18 cellular contexts compared by ENCODE assay signal in genomic region chr9:137163805-137164204, GRCh38. TPM values are rescaled to one million over a fixed set of nuclear protein-coding genes. Genes with fewer than 3 reads are reported as not detected.
DNase-seq lines count a peak whose midpoint lies in the region; ATAC-seq, FAIRE-seq and TF ChIP-seq lines count a peak whose summit lies in the region.
"Had no signal": no experiment of that assay in that cellular context is flagged by ENCODE, and none has a peak within 500 bp of the region (broad histone marks: within the 10 kb centered on the region; RNA-seq: fewer than 3 reads in every experiment).

No MANE protein-coding gene starts in this region.

- no peak overlapping the region for H2BK120ac ChIP-seq in IMR-90 (ENCODE audit: low read depth, low read length)
- H2BK120ac ChIP-seq in H1 (replicated peaks; ENCODE audit: low read depth, low read length), result no peak overlapping the region

- H3K18ac ChIP-seq in IMR-90 (ENCODE audit: low read depth, low read length), result no peak overlapping the region
- H3K18ac ChIP-seq in H1 (ENCODE audit: extremely low read depth, low read length), result no peak overlapping the region

- H3K4me1 Mint-ChIP-seq in activated naive CD4-positive, alpha-beta T cell treated with anti-CD3 and anti-CD28 coated beads, Interleukin-2, amount 50 U/mL, for 24 hours, result peaks cover 12% of the 10 kb centered on the region
- peaks cover 7% of the 10 kb centered on the region for H3K4me1 Mint-ChIP-seq in activated naive CD4-positive, alpha-beta T cell treated with anti-CD3 and anti-CD28 coated beads, Interleukin-2, amount 10 ng/mL, durations not matched to agents 7 days and 5 days
- peaks cover 7% of the 10 kb centered on the region for H3K4me1 Mint-ChIP-seq in stimulated activated effector memory CD8-positive, alpha-beta T cell treated with anti-CD3 and anti-CD28 coated beads, Interleukin-12 subunit alpha, Interleukin-12 subunit beta, amount 100 ng/mL, for 72 hours

- no peak overlapping the region for H3K4me2 ChIP-seq in IMR-90 (ENCODE audit: low read depth, low read length)
- peak overlapping the region; percentile 84 to 90; a peak in 3 of 4 replicates for H3K4me2 ChIP-seq in H1 (ENCODE audit: insufficient read depth in 1 of 2, low read depth in 2 of 2, low read length in 2 of 2)
- H3K4me2 ChIP-seq: KMS-11 had no signal

- no peak for ATAC-seq in IMR-90 (ENCODE audit: low read depth)
- ATAC-seq in stimulated activated effector memory CD8-positive, alpha-beta T cell treated with anti-CD3 and anti-CD28 coated beads, Interleukin-12 subunit alpha, Interleukin-12 subunit beta, amount 100 ng/mL, for 72 hours, result no peak
- ATAC-seq: GM12878 had no signal

- H4K20me1 ChIP-seq in IMR-90 (ENCODE audit: insufficient read depth, low read length) (no peaks in the 10 kb centered on the region), H1 (replicated peaks in 1 of 2; ENCODE audit: control insufficient read depth in 1 of 2, insufficient read depth in 2 of 2, low read length in 2 of 2) (peaks cover 0 to 15% of the 10 kb centered on the region in 2 experiments)

- H3K14ac ChIP-seq in IMR-90 (replicated peaks; ENCODE audit: low read depth, low read length) (no peak overlapping the region), H1 (ENCODE audit: insufficient read length) (no peak overlapping the region)

- no peak for DNase-seq in activated naive CD4-positive, alpha-beta T cell treated with anti-CD3 and anti-CD28 coated beads, Interleukin-2, amount 10 ng/mL, durations not matched to agents 7 days and 5 days
- DNase-seq in IMR-90, result no peak
- no peak for DNase-seq in H1 (ENCODE audit: low read depth in 1 of 2, low spot score in 2 of 2)
- no peak for DNase-seq in stimulated activated effector memory CD8-positive, alpha-beta T cell treated with anti-CD3 and anti-CD28 coated beads, Interleukin-12 subunit alpha, Interleukin-12 subunit beta, amount 100 ng/mL, for 72 hours (ENCODE audit: low spot score in 2 of 2)
- DNase-seq in stimulated activated CD4-positive, alpha-beta T cell treated with anti-CD3 and anti-CD28 coated beads, Interleukin-1b, Interleukin-23, amount 100 ng/mL, for 48 hours, result no peak
- no peak for DNase-seq in DMS 273 treated with DMSO at 0.1 percent for 48 hours (lab: John Stamatoyannopoulos, UW)
- no peak for DNase-seq in stimulated activated CD4-positive, alpha-beta T cell treated with anti-CD3 and anti-CD28 coated beads, Interleukin-12 subunit alpha, Interleukin-12 subunit beta, amount 100 ng/mL, for 4 hours
- DNase-seq: 8988T; BE2C; CD4-positive, CD25-positive, alpha-beta regulatory T cell; NCI-H187; NCI-H524 had no signal

- FAIRE-seq in H1 (lab: Jason Lieb, UNC), result no peak
- FAIRE-seq: GM12878 had no signal

- TF ChIP-seq CTCF in IMR-90 (conservative IDR thresholded peaks at IDR 0.05; ENCODE audit: low read depth, low read length), result no peak
- no peak for TF ChIP-seq CTCF in H1 (IDR thresholded peaks at IDR 0.05; ENCODE audit: control extremely low read depth in 1 of 3, insufficient read depth in 1 of 3, low read depth in 1 of 3, low read length in 3 of 3)

- no peak for TF ChIP-seq RAD21 in IMR-90 (IDR thresholded peaks at IDR 0.05; ENCODE audit: low read length)
- no peak for TF ChIP-seq RAD21 in H1 (IDR thresholded peaks at IDR 0.05 in 1 of 2, conservative IDR thresholded peaks at IDR 0.05 in 1 of 2; ENCODE audit: low read depth in 2 of 2, low read length in 2 of 2)

- in situ Hi-C loops in IMR-90 (cut with MboI; ENCODE audit: low sequenced_read_pairs), result no loop called here

- no peak overlapping the region for H3K4me3 ChIP-seq in IMR-90 (ENCODE audit: insufficient read depth, low read depth, low read length)
- peak overlapping the region in 1 of 4 experiments; percentile 61; a peak in 1 of 8 replicates for H3K4me3 ChIP-seq in H1 (ENCODE audit: extremely low read depth in 1 of 4, insufficient read depth in 2 of 4, low read depth in 3 of 4, low read length in 4 of 4)
- H3K4me3 ChIP-seq: GM12878, HAP-1 had no signal

- H3K23ac ChIP-seq in IMR-90 (ENCODE audit: low read depth, low read length), result no peak overlapping the region
- H3K23ac ChIP-seq in H1 (ENCODE audit: insufficient read length), result no peak overlapping the region

- H3K9ac ChIP-seq in IMR-90 (ENCODE audit: low read depth, low read length), result no peak overlapping the region
- no peak overlapping the region for H3K9ac ChIP-seq in H1 (replicated peaks in 1 of 4; ENCODE audit: extremely low read depth in 1 of 4, low read depth in 3 of 4, low read length in 3 of 4)
- H3K9ac ChIP-seq: KMS-11 had no signal

- H2BK5ac ChIP-seq in IMR-90 (ENCODE audit: low read depth, low read length, poor library complexity, severe bottlenecking) (no peak overlapping the region), H1 (ENCODE audit: low read depth, low read length) (no peak overlapping the region; the same call in 1 of the 2 replicates)

- H2AK5ac ChIP-seq in IMR-90 (ENCODE audit: low read depth, low read length) (no peak overlapping the region), H1 (ENCODE audit: low read depth, low read length) (no peak overlapping the region)

- no peaks in the 10 kb centered on the region for H3K9me1 ChIP-seq in IMR-90 (ENCODE audit: insufficient read depth, low read length)

- no peaks in the 10 kb centered on the region for H3K36me3 Mint-ChIP-seq in activated naive CD4-positive, alpha-beta T cell treated with anti-CD3 and anti-CD28 coated beads, Interleukin-2, amount 50 U/mL, for 24 hours
- H3K36me3 Mint-ChIP-seq in activated naive CD4-positive, alpha-beta T cell treated with anti-CD3 and anti-CD28 coated beads, Interleukin-2, amount 10 ng/mL, durations not matched to agents 7 days and 5 days, result no peaks in the 10 kb centered on the region
- H3K36me3 Mint-ChIP-seq in stimulated activated effector memory CD8-positive, alpha-beta T cell treated with anti-CD3 and anti-CD28 coated beads, Interleukin-12 subunit alpha, Interleukin-12 subunit beta, amount 100 ng/mL, for 72 hours, result no peaks in the 10 kb centered on the region
- H3K36me3 Mint-ChIP-seq: CD4-positive, CD25-positive, alpha-beta regulatory T cell had no signal

- peaks cover 11% of the 10 kb centered on the region; the same call in 1 of the 2 replicates for H3K23me2 ChIP-seq in H1 (ENCODE audit: low read depth, low read length)

- peaks cover 32% of the 10 kb centered on the region for H3K27me3 Mint-ChIP-seq in activated naive CD4-positive, alpha-beta T cell treated with anti-CD3 and anti-CD28 coated beads, Interleukin-2, amount 50 U/mL, for 24 hours
- H3K27me3 Mint-ChIP-seq in activated naive CD4-positive, alpha-beta T cell treated with anti-CD3 and anti-CD28 coated beads, Interleukin-2, amount 10 ng/mL, durations not matched to agents 7 days and 5 days, result peaks cover 97% of the 10 kb centered on the region

- H3K36me3 ChIP-seq in IMR-90 (ENCODE audit: control insufficient read depth, insufficient read depth, low read length) (no peaks in the 10 kb centered on the region), H1 (ENCODE audit: control insufficient read depth in 2 of 4, insufficient read depth in 4 of 4, low read length in 3 of 4) (no peaks in the 10 kb centered on the region; a peak in 1 of 8 replicates)
- H3K36me3 ChIP-seq: BE2C, HAP-1 had no signal

- H3K79me1 ChIP-seq in IMR-90 (ENCODE audit: low read depth in 1 of 2, low read length in 2 of 2), result no peaks in the 10 kb centered on the region
- no peaks in the 10 kb centered on the region; the same call in 1 of the 2 replicates for H3K79me1 ChIP-seq in H1 (ENCODE audit: low read depth, low read length)

- no peaks in the 10 kb centered on the region for H3K9me3 Mint-ChIP-seq in activated naive CD4-positive, alpha-beta T cell treated with anti-CD3 and anti-CD28 coated beads, Interleukin-2, amount 50 U/mL, for 24 hours
- no peaks in the 10 kb centered on the region for H3K9me3 Mint-ChIP-seq in activated naive CD4-positive, alpha-beta T cell treated with anti-CD3 and anti-CD28 coated beads, Interleukin-2, amount 10 ng/mL, durations not matched to agents 7 days and 5 days
- no peaks in the 10 kb centered on the region for H3K9me3 Mint-ChIP-seq in stimulated activated effector memory CD8-positive, alpha-beta T cell treated with anti-CD3 and anti-CD28 coated beads, Interleukin-12 subunit alpha, Interleukin-12 subunit beta, amount 100 ng/mL, for 72 hours

- H3K27ac Mint-ChIP-seq in activated naive CD4-positive, alpha-beta T cell treated with anti-CD3 and anti-CD28 coated beads, Interleukin-2, amount 50 U/mL, for 24 hours, result no peak overlapping the region
- H3K27ac Mint-ChIP-seq in activated naive CD4-positive, alpha-beta T cell treated with anti-CD3 and anti-CD28 coated beads, Interleukin-2, amount 10 ng/mL, durations not matched to agents 7 days and 5 days, result no peak overlapping the region
- H3K27ac Mint-ChIP-seq in stimulated activated effector memory CD8-positive, alpha-beta T cell treated with anti-CD3 and anti-CD28 coated beads, Interleukin-12 subunit alpha, Interleukin-12 subunit beta, amount 100 ng/mL, for 72 hours, result no peak overlapping the region

- intact Hi-C loops in IMR-90 (cut with micrococcal nuclease), result no loop called here

- H2AFZ ChIP-seq in IMR-90 (replicated peaks; ENCODE audit: low read length, poor library complexity) (peak overlapping the region; percentile 21), H1 (ENCODE audit: low read length) (no peak overlapping the region)

- TF ChIP-seq EP300 in H1 (IDR thresholded peaks at IDR 0.05; ENCODE audit: borderline replicate concordance in 1 of 2, low read depth in 2 of 2, low read length in 2 of 2), result no peak

- H4K8ac ChIP-seq in IMR-90 (ENCODE audit: low read depth in 2 of 2, low read length in 2 of 2) (no peak overlapping the region), H1 (ENCODE audit: extremely low read depth, insufficient read depth, low read length) (0 out of 2 replicates have a peak overlapping the region, but pooled peaks have one; percentile 57)

- H2BK20ac ChIP-seq in IMR-90 (ENCODE audit: low read depth, low read length), result no peak overlapping the region
- H2BK20ac ChIP-seq in H1 (ENCODE audit: low read length), result no peak overlapping the region

- POLR2A ChIA-PET in IMR-90 (lab: Charles Lee; ENCODE audit: unreplicated experiment) (no interaction called here), H1 (lab: Charles Lee; ENCODE audit: partially characterized antibody) (interaction anchor here (0.9 to 2.9 kb wide), 5 partner anchors 11 to 77 kb away, joined by 3 to 15 read pairs (median 7); partner anchors contain the start of gene TUBB4B)

- no peaks in the 10 kb centered on the region for H3K9me3 ChIP-seq in IMR-90 (ENCODE audit: control insufficient read depth, insufficient read depth, low read length)
- no peaks in the 10 kb centered on the region for H3K9me3 ChIP-seq in H1 (ENCODE audit: insufficient read depth in 2 of 2, low read depth in 1 of 2, low read length in 1 of 2)
- H3K9me3 ChIP-seq: BE2C, HAP-1 had no signal

- no peak overlapping the region for H4K91ac ChIP-seq in IMR-90 (ENCODE audit: insufficient read depth, low read depth, low read length)
- peak overlapping the region; percentile 30 for H4K91ac ChIP-seq in H1 (replicated peaks; ENCODE audit: insufficient read length, low read length)

- peak overlapping the region; percentile 19 for H3K4me3 Mint-ChIP-seq in activated naive CD4-positive, alpha-beta T cell treated with anti-CD3 and anti-CD28 coated beads, Interleukin-2, amount 50 U/mL, for 24 hours
- H3K4me3 Mint-ChIP-seq in activated naive CD4-positive, alpha-beta T cell treated with anti-CD3 and anti-CD28 coated beads, Interleukin-2, amount 10 ng/mL, durations not matched to agents 7 days and 5 days, result no peak overlapping the region
- H3K4me3 Mint-ChIP-seq in stimulated activated effector memory CD8-positive, alpha-beta T cell treated with anti-CD3 and anti-CD28 coated beads, Interleukin-12 subunit alpha, Interleukin-12 subunit beta, amount 100 ng/mL, for 72 hours, result peak overlapping the region; percentile 32

- H3K79me2 ChIP-seq in H1 (ENCODE audit: control insufficient read depth in 1 of 2, insufficient read depth in 2 of 2, low read length in 2 of 2), result no peaks in the 10 kb centered on the region

- TF ChIP-seq POLR2A in IMR-90 (IDR thresholded peaks at IDR 0.05; ENCODE audit: low read depth, low read length) (no peak), H1 (IDR thresholded peaks at IDR 0.05; ENCODE audit: control extremely low read depth in 1 of 2, low read depth in 2 of 2, low read length in 2 of 2) (no peak)

- BruUV-seq in IMR-90 (replicated peaks; lab: Mats Ljungman, UMichigan), result no TSS peak

- H2BK12ac ChIP-seq in H1 (ENCODE audit: low read depth, low read length), result 0 out of 2 replicates have a peak overlapping the region, but pooled peaks have one; percentile 9

- H3K4ac ChIP-seq in IMR-90 (ENCODE audit: low read depth, low read length) (no peak overlapping the region), H1 (replicated peaks; ENCODE audit: insufficient read length, low read depth, low read length) (no peak overlapping the region)

- H2AK9ac ChIP-seq in IMR-90 (replicated peaks; ENCODE audit: low read depth, low read length, poor library complexity), result peak overlapping the region; percentile 42

- H3K4me1 ChIP-seq in IMR-90 (ENCODE audit: control insufficient read depth, insufficient read depth, low read length) (peaks cover 2% of the 10 kb centered on the region; the same call in 1 of the 2 replicates), H1 (replicated peaks in 1 of 4; ENCODE audit: control insufficient read depth in 3 of 4, insufficient read depth in 4 of 4, low read length in 3 of 4) (peaks cover 0 to 14% (median 9%) of the 10 kb centered on the region in 4 experiments; a peak in 6 of 7 replicates)
- H3K4me1 ChIP-seq: BE2C, HAP-1 had no signal

- CTCF ChIA-PET in activated naive CD4-positive, alpha-beta T cell treated with anti-CD3 and anti-CD28 coated beads, Interleukin-2, amount 10 ng/mL, durations not matched to agents 7 days and 5 days (lab: Charles Lee), result interaction anchor here (1.3 to 1.4 kb wide), 2 partner anchors 12 to 73 kb away, joined by 4 to 8 read pairs; no protein-coding TSS in a partner anchor
- CTCF ChIA-PET in IMR-90 (lab: Yijun Ruan, JAX) (no interaction called here), H1 (lab: Charles Lee; ENCODE audit: partially characterized antibody) (interaction anchor here (0.9 to 4.0 kb wide), 8 partner anchors 12 to 392 kb away, joined by 3 to 16 read pairs (median 6); partner anchors contain the start of gene CYSRT1)

- H3K27ac ChIP-seq in IMR-90 (ENCODE audit: insufficient read depth, low read length) (no peak overlapping the region), H1 (ENCODE audit: low read depth, low read length) (no peak overlapping the region)
- H3K27ac ChIP-seq: KMS-11, SK-N-MC had no signal

- H3K27me3 ChIP-seq in IMR-90 (ENCODE audit: control insufficient read depth, insufficient read depth, low read length) (peaks cover 89% of the 10 kb centered on the region), H1 (replicated peaks in 1 of 4; ENCODE audit: control insufficient read depth in 3 of 4, extremely low read depth in 1 of 4, insufficient read depth in 3 of 4, low read length in 3 of 4) (peaks cover 61 to 98% (median 90%) of the 10 kb centered on the region in 4 experiments)

- dilution Hi-C loops in IMR-90 (cut with HindIII; ENCODE audit: low sequenced_read_pairs, unreplicated experiment), result no loop called here

- no peak overlapping the region for H3K56ac ChIP-seq in IMR-90 (ENCODE audit: extremely low read depth, insufficient read depth, low read length)
- no peak overlapping the region for H3K56ac ChIP-seq in H1 (replicated peaks; ENCODE audit: insufficient read length, low read depth, low read length)

- no peak overlapping the region for H4K5ac ChIP-seq in IMR-90 (ENCODE audit: low read depth, low read length)
- H4K5ac ChIP-seq in H1 (ENCODE audit: insufficient read length, low read depth, low read length), result no peak overlapping the region

- H2BK15ac ChIP-seq in IMR-90 (ENCODE audit: low read depth, low read length) (no peak overlapping the region), H1 (ENCODE audit: low read length) (no peak overlapping the region)

- 62% methylated on average over 6 of the region's 22 CpGs; no CpG with 5 or more reads in 1 of the 2 experiments for WGBS in IMR-90 (ENCODE audit: extremely low coverage in 2 of 2, insufficient read length in 1 of 2), 2 experiments
- 94% methylated on average over 18 of the region's 22 CpGs; no CpG with 5 or more reads in 1 of the 2 experiments for WGBS in H1 (ENCODE audit: extremely low coverage in 1 of 2, insufficient coverage in 1 of 2, insufficient read length in 1 of 2, insufficient replicate concordance in 2 of 2, low coverage in 1 of 2, low lambda C conversion rate in 2 of 2, missing lambda C conversion rate in 1 of 2), 2 experiments

RNA-seq across cellular contexts. Expression of gene LRRC26, which starts 6.0 kb away (rescaled TPM):
- total RNA-seq in IMR-90 (2012; rRNA removed), result not detected in 2 replicates
- polyA plus RNA-seq in IMR-90 (2012; rRNA removed), result not detected in 2 replicates
- polyA plus RNA-seq in IMR-90 (2012; cell fraction: cytosol; rRNA removed), result not detected in 2 replicates
- not detected in 2 replicates for polyA plus RNA-seq in IMR-90 (2012; cell fraction: nucleus; rRNA removed; ENCODE audit: low replicate concordance)
- 0.34 and 0.36 TPM in 2 replicates for total RNA-seq in H1 (2021; fragmentation: NEBNext Ultra II Directional; extraction: Animal tissue kit (Norgen Biotek cat#: 25700))
- polyA plus RNA-seq in H1 (2011; rRNA removed), result 0.85 and 1.0 TPM in 2 replicates
- 0.25 TPM for polyA plus RNA-seq in H1 (2011; cell fraction: cytosol; rRNA removed)
- polyA plus RNA-seq in H1 (2011; cell fraction: nucleus; rRNA removed), result 0.60 TPM
- 0.75 to 1.2 TPM (median 0.90 TPM) in 3 of 4 replicates, not detected in the other for polyA plus RNA-seq in H1 (2012, experiment 1 of 2)
- 0.18 TPM for polyA plus RNA-seq in H1 (2012, experiment 2 of 2)
- 1.1 TPM for polyA plus RNA-seq in H1 (2013, experiment 1 of 2)
- 0.74 TPM for polyA plus RNA-seq in H1 (2013, experiment 2 of 2)
- polyA minus RNA-seq in H1 (2011; rRNA and poly(A)+ RNA removed), result not detected in 2 replicates
- not detected for polyA minus RNA-seq in H1 (2011; cell fraction: cytosol; rRNA and poly(A)+ RNA removed)
- polyA minus RNA-seq in H1 (2011; cell fraction: nucleus; rRNA and poly(A)+ RNA removed), result 0.90 TPM
- total RNA-seq: CD4-positive, CD25-positive, alpha-beta regulatory T cell; RPMI7951 had no signal
- polyA plus RNA-seq: CD4-positive, CD25-positive, alpha-beta regulatory T cell had no signal

RNA-seq across cellular contexts. Expression of gene TMEM210, which starts 8.1 kb away (rescaled TPM):
- total RNA-seq in IMR-90 (2012; rRNA removed), result not detected in 2 replicates
- polyA plus RNA-seq in IMR-90 (2012; rRNA removed), result not detected in 2 replicates
- not detected in 2 replicates for polyA plus RNA-seq in IMR-90 (2012; cell fraction: cytosol; rRNA removed)
- not detected in 2 replicates for polyA plus RNA-seq in IMR-90 (2012; cell fraction: nucleus; rRNA removed; ENCODE audit: low replicate concordance)
- total RNA-seq in H1 (2021; fragmentation: NEBNext Ultra II Directional; extraction: Animal tissue kit (Norgen Biotek cat#: 25700)), result not detected in 2 replicates
- not detected in 2 replicates for polyA plus RNA-seq in H1 (2011; rRNA removed)
- polyA plus RNA-seq in H1 (2011; cell fraction: cytosol; rRNA removed), result not detected
- polyA plus RNA-seq in H1 (2011; cell fraction: nucleus; rRNA removed), result not detected
- polyA plus RNA-seq in H1 (2012, experiment 1 of 2), result not detected in 4 replicates
- not detected for polyA plus RNA-seq in H1 (2012, experiment 2 of 2)
- polyA plus RNA-seq in H1 (2013, experiment 1 of 2), result not detected
- not detected for polyA plus RNA-seq in H1 (2013, experiment 2 of 2)
- polyA minus RNA-seq in H1 (2011; rRNA and poly(A)+ RNA removed), result not detected in 2 replicates
- not detected for polyA minus RNA-seq in H1 (2011; cell fraction: cytosol; rRNA and poly(A)+ RNA removed)
- polyA minus RNA-seq in H1 (2011; cell fraction: nucleus; rRNA and poly(A)+ RNA removed), result not detected
- total RNA-seq: CD4-positive, CD25-positive, alpha-beta regulatory T cell; GM12878; RPMI7951 had no signal
- polyA plus RNA-seq: CD4-positive, CD25-positive, alpha-beta regulatory T cell; GM12878 had no signal

RNA-seq across cellular contexts. Expression of gene ANAPC2, which starts 24.6 kb away (rescaled TPM):
- 9.3 and 9.4 TPM in 2 replicates for total RNA-seq in IMR-90 (2012; rRNA removed)
- 29.5 and 34.3 TPM in 2 replicates for polyA plus RNA-seq in IMR-90 (2012; rRNA removed)
- 18.0 and 23.4 TPM in 2 replicates for polyA plus RNA-seq in IMR-90 (2012; cell fraction: cytosol; rRNA removed)
- 171 and 370 TPM in 2 replicates for polyA plus RNA-seq in IMR-90 (2012; cell fraction: nucleus; rRNA removed; ENCODE audit: low replicate concordance)
- 37.7 and 41.9 TPM in 2 replicates for total RNA-seq in H1 (2021; fragmentation: NEBNext Ultra II Directional; extraction: Animal tissue kit (Norgen Biotek cat#: 25700))
- 30.2 and 44.3 TPM in 2 replicates for polyA plus RNA-seq in H1 (2011; rRNA removed)
- 31.6 TPM for polyA plus RNA-seq in H1 (2011; cell fraction: cytosol; rRNA removed)
- 198 TPM for polyA plus RNA-seq in H1 (2011; cell fraction: nucleus; rRNA removed)
- 20.7 to 43.2 TPM (median 38.1 TPM) in 4 replicates for polyA plus RNA-seq in H1 (2012, experiment 1 of 2)
- 25.6 TPM for polyA plus RNA-seq in H1 (2012, experiment 2 of 2)
- polyA plus RNA-seq in H1 (2013, experiment 1 of 2), result 22.6 TPM
- 17.5 TPM for polyA plus RNA-seq in H1 (2013, experiment 2 of 2)
- polyA minus RNA-seq in H1 (2011; rRNA and poly(A)+ RNA removed), result 20.4 and 24.8 TPM in 2 replicates
- polyA minus RNA-seq in H1 (2011; cell fraction: cytosol; rRNA and poly(A)+ RNA removed), result 28.8 TPM
- 67.3 TPM for polyA minus RNA-seq in H1 (2011; cell fraction: nucleus; rRNA and poly(A)+ RNA removed)

RNA-seq across cellular contexts. Expression of gene SSNA1, which starts 24.7 kb away (rescaled TPM):
- total RNA-seq in IMR-90 (2012; rRNA removed), result 55.7 and 63.9 TPM in 2 replicates
- polyA plus RNA-seq in IMR-90 (2012; rRNA removed) (86.7 and 107 TPM in 2 replicates), H1 (2011; rRNA removed) (157 and 182 TPM in 2 replicates)
- polyA plus RNA-seq in IMR-90 (2012; cell fraction: cytosol; rRNA removed), result 102 and 149 TPM in 2 replicates
- polyA plus RNA-seq in IMR-90 (2012; cell fraction: nucleus; rRNA removed; ENCODE audit: low replicate concordance), result 40.6 and 69.4 TPM in 2 replicates
- total RNA-seq in H1 (2021; fragmentation: NEBNext Ultra II Directional; extraction: Animal tissue kit (Norgen Biotek cat#: 25700)), result 87.3 and 91.3 TPM in 2 replicates
- polyA plus RNA-seq in H1 (2011; cell fraction: cytosol; rRNA removed), result 159 TPM
- 99.4 TPM for polyA plus RNA-seq in H1 (2011; cell fraction: nucleus; rRNA removed)
- polyA plus RNA-seq in H1 (2012, experiment 1 of 2), result 57.5 to 108 TPM (median 103 TPM) in 4 replicates
- polyA plus RNA-seq in H1 (2012, experiment 2 of 2), result 94.9 TPM
- polyA plus RNA-seq in H1 (2013, experiment 1 of 2), result 102 TPM
- 101 TPM for polyA plus RNA-seq in H1 (2013, experiment 2 of 2)
- polyA minus RNA-seq in H1 (2011; rRNA and poly(A)+ RNA removed), result 14.6 and 15.3 TPM in 2 replicates
- 36.0 TPM for polyA minus RNA-seq in H1 (2011; cell fraction: cytosol; rRNA and poly(A)+ RNA removed)
- polyA minus RNA-seq in H1 (2011; cell fraction: nucleus; rRNA and poly(A)+ RNA removed), result 18.2 TPM

RNA-seq across cellular contexts. Expression of gene GRIN1, which starts 24.9 kb away (rescaled TPM):
- not detected in 2 replicates for total RNA-seq in IMR-90 (2012; rRNA removed)
- polyA plus RNA-seq in IMR-90 (2012; rRNA removed) (0.04 and 0.09 TPM in 2 replicates), H1 (2011; rRNA removed) (0.48 and 1.3 TPM in 2 replicates)
- 0.03 TPM in 2 replicates for polyA plus RNA-seq in IMR-90 (2012; cell fraction: cytosol; rRNA removed)
- 0.15 and 0.29 TPM in 2 replicates for polyA plus RNA-seq in IMR-90 (2012; cell fraction: nucleus; rRNA removed; ENCODE audit: low replicate concordance)
- 2.1 TPM in 2 replicates for total RNA-seq in H1 (2021; fragmentation: NEBNext Ultra II Directional; extraction: Animal tissue kit (Norgen Biotek cat#: 25700))
- polyA plus RNA-seq in H1 (2011; cell fraction: cytosol; rRNA removed), result 1.6 TPM
- polyA plus RNA-seq in H1 (2011; cell fraction: nucleus; rRNA removed), result 9.3 TPM
- 1.1 to 3.2 TPM (median 2.7 TPM) in 4 replicates for polyA plus RNA-seq in H1 (2012, experiment 1 of 2)
- 0.91 TPM for polyA plus RNA-seq in H1 (2012, experiment 2 of 2)
- polyA plus RNA-seq in H1 (2013, experiment 1 of 2), result 2.0 TPM
- 2.1 TPM for polyA plus RNA-seq in H1 (2013, experiment 2 of 2)
- 0.39 and 1.5 TPM in 2 replicates for polyA minus RNA-seq in H1 (2011; rRNA and poly(A)+ RNA removed)
- not detected for polyA minus RNA-seq in H1 (2011; cell fraction: cytosol; rRNA and poly(A)+ RNA removed)
- 3.2 TPM for polyA minus RNA-seq in H1 (2011; cell fraction: nucleus; rRNA and poly(A)+ RNA removed)
- total RNA-seq: CD4-positive, CD25-positive, alpha-beta regulatory T cell; RPMI7951 had no signal
- polyA plus RNA-seq: CD4-positive, CD25-positive, alpha-beta regulatory T cell had no signal
